8 cellular contexts compared by ENCODE assay signal in genomic region chr5:32027093-32027716, GRCh38.
DNase-seq lines count a peak whose midpoint lies in the region; ATAC-seq, FAIRE-seq and TF ChIP-seq lines count a peak whose summit lies in the region.

No MANE protein-coding gene starts in this region.

- no peaks in the 10 kb centered on the region for H3K27me3 Mint-ChIP-seq in neural crest cell (ENCODE audit: low read depth)
- H3K27me3 Mint-ChIP-seq in stimulated activated memory B cell treated with anti-CD40 and anti-IgM and Interleukin-4, amounts not matched to agents 10 μg/mL and 1 μg/mL and 100 μg/mL, for 72 hours: peaks cover 12% of the 10 kb centered on the region

- DNase-seq in left ventricle myocardium inferior (no peak), Right ventricle myocardium superior (no peak), epithelial cell of prostate (ENCODE audit: low read depth, low spot score) (no peak), neural crest cell (ENCODE audit: low read depth, low spot score) (no peak), GM12891 (ENCODE audit: insufficient read length, low spot score) (no peak), HuH-7.5 (ENCODE audit: low spot score) (no peak)
- no peak for DNase-seq in stimulated activated CD8-positive, alpha-beta memory T cell treated with anti-CD3 and anti-CD28 coated beads, Interleukin-4, amount 100 ng/mL, for 48 hours

- H3K4me1 Mint-ChIP-seq in neural crest cell: peaks cover 37% of the 10 kb centered on the region
- H3K4me1 Mint-ChIP-seq in stimulated activated memory B cell treated with anti-CD40 and anti-IgM and Interleukin-4, amounts not matched to agents 10 μg/mL and 1 μg/mL and 100 μg/mL, for 72 hours: no peaks in the 10 kb centered on the region

- no peaks in the 10 kb centered on the region for H3K9me3 Mint-ChIP-seq in neural crest cell
- no peaks in the 10 kb centered on the region for H3K9me3 Mint-ChIP-seq in stimulated activated memory B cell treated with anti-CD40 and anti-IgM and Interleukin-4, amounts not matched to agents 10 μg/mL and 1 μg/mL and 100 μg/mL, for 72 hours

- H3K4me1 ChIP-seq in left ventricle myocardium inferior: peaks cover 67% of the 10 kb centered on the region

- H3K27me3 ChIP-seq in left ventricle myocardium inferior (ENCODE audit: low read depth): no peaks in the 10 kb centered on the region

- H3K36me3 ChIP-seq in left ventricle myocardium inferior: peaks cover 3% of the 10 kb centered on the region

- TF ChIP-seq CTCF in left ventricle myocardium inferior (IDR thresholded peaks at IDR 0.05; ENCODE audit: borderline replicate concordance) (no peak), neural crest cell (conservative IDR thresholded peaks at IDR 0.05) (no peak)

- peak overlapping the region; percentile 69 for H3K27ac Mint-ChIP-seq in neural crest cell (ENCODE audit: unreplicated experiment)
- H3K27ac Mint-ChIP-seq in stimulated activated memory B cell treated with anti-CD40 and anti-IgM and Interleukin-4, amounts not matched to agents 10 μg/mL and 1 μg/mL and 100 μg/mL, for 72 hours: no peak overlapping the region

- ATAC-seq in Right ventricle myocardium superior (ENCODE audit: poor library complexity): no peak
- no peak for ATAC-seq in stimulated activated memory B cell treated with anti-CD40 and anti-IgM and Interleukin-4, amounts not matched to agents 10 μg/mL and 1 μg/mL and 100 μg/mL, for 72 hours

- H3K4me3 ChIP-seq in left ventricle myocardium inferior: peak overlapping the region; percentile 32

- peak overlapping the region; percentile 49 for H3K4me3 Mint-ChIP-seq in neural crest cell
- no peak overlapping the region for H3K4me3 Mint-ChIP-seq in stimulated activated memory B cell treated with anti-CD40 and anti-IgM and Interleukin-4, amounts not matched to agents 10 μg/mL and 1 μg/mL and 100 μg/mL, for 72 hours

- no peak for FAIRE-seq in GM12891 (lab: Jason Lieb, UNC)

- intact Hi-C loops in left ventricle myocardium inferior (cut with micrococcal nuclease): no loop called here
- intact Hi-C loops in Right ventricle myocardium superior (cut with DNase I): no loop called here

- no peak for TF ChIP-seq POLR2A in GM12891 (IDR thresholded peaks at IDR 0.05; ENCODE audit: low read depth, low read length)

- no peaks in the 10 kb centered on the region for H3K9me3 ChIP-seq in left ventricle myocardium inferior (replicated peaks)

- H3K36me3 Mint-ChIP-seq in neural crest cell (ENCODE audit: low read depth): no peaks in the 10 kb centered on the region
- H3K36me3 Mint-ChIP-seq in stimulated activated memory B cell treated with anti-CD40 and anti-IgM and Interleukin-4, amounts not matched to agents 10 μg/mL and 1 μg/mL and 100 μg/mL, for 72 hours: no peaks in the 10 kb centered on the region

- H3K27ac ChIP-seq in left ventricle myocardium inferior (replicated peaks) (peak overlapping the region; percentile 83), epithelial cell of prostate (peak overlapping the region; percentile 54)

TF ChIP-seq in GM12891, 5 proteins besides CTCF, POLR2A, EP300 and RAD21:
- TF ChIP-seq PAX5 (IDR thresholded peaks at IDR 0.05; ENCODE audit: insufficient read depth, low read length, severe bottlenecking) (no peak), SPI1 (IDR thresholded peaks at IDR 0.05; ENCODE audit: low read depth, low read length) (no peak), TAF1 (IDR thresholded peaks at IDR 0.05; ENCODE audit: low read depth, low read length) (no peak), POU2F2 (IDR thresholded peaks at IDR 0.05; ENCODE audit: low read depth, low read length) (no peak), POLR2AphosphoS5 (IDR thresholded peaks at IDR 0.05; ENCODE audit: low read depth, low read length) (no peak)
TF ChIP-seq in GM12891: peak in this region for 0.
